ENCODE assay signal across 1 cellular context in the genomic region with DNA sequence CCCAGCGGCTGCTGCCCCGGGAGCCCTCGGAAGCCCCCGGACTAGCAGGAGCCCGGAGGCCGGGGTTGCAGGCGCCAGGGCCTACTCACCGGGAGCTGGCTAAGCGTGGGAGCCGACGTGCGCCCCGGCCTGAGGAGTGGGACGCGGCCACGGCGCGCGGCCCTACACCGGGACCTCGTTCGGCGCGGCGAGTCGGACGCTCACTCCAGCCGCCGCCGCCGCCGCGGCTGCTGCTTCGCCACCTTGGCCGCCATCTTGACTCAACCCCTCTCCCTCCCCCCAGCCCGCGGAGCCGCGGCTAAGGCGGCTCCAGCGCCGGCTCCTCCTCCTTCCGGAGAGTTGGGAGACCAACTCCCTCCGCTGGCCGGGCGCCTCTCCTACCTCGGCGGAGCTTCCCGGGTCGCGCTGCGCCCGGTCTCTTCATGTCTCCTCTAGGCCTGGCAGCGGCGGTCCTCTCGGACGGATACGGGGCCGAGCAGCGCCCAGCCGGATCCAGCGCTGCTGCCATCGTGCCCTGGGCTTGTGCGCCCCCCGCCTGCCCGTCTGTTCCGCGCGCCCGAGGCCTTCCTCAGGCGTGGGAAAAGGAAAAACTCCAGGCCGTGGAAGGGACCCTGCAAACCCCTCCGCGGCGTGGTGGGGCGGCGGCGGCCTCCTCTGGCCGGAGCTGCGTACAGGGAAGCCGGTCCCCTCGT.
TF ChIP-seq lines count a peak whose summit lies in the region.

Gene NCOR1, minus strand, starts transcription at position 262 of the 692 bp plus-strand sequence. CDS start 20,965 bp downstream, outside the sequence.

TF ChIP-seq in HepG2, 621 proteins besides CTCF, POLR2A, EP300 and RAD21 (continued from another document and continues in another):
- TF ChIP-seq, protein P1, sequence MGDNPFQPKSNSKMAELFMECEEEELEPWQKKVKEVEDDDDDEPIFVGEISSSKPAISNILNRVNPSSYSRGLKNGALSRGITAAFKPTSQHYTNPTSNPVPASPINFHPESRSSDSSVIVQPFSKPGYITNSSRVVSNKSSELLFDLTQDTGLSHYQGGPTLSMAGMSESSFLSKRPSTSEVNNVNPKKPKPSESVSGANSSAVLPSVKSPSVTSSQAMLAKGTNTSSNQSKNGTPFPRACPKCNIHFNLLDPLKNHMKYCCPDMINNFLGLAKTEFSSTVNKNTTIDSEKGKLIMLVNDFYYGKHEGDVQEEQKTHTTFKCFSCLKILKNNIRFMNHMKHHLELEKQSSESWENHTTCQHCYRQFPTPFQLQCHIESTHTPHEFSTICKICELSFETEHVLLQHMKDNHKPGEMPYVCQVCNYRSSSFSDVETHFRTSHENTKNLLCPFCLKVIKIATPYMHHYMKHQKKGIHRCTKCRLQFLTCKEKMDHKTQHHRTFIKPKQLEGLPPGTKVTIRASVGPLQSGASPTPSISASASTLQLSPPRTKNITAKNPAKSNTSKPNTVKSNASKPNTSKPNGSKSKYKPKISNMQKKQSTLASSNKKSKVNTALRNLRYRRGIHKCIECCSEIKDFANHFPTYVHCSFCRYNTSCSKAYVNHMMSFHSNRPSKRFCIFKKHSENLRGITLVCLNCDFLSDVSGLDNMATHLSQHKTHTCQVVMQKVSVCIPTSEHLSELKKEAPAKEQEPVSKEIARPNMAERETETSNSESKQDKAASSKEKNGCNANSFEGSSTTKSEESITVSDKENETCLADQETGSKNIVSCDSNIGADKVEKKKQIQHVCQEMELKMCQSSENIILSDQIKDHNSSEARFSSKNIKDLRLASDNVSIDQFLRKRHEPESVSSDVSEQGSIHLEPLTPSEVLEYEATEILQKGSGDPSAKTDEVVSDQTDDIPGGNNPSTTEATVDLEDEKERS (CRISPR knock-in tag; IDR thresholded peaks at IDR 0.05), result 0 out of 2 replicates have a peak, but pooled peaks have one; percentile 61
- TF ChIP-seq ZHX1 (CRISPR knock-in tag; IDR thresholded peaks at IDR 0.05; ENCODE audit: low read depth) (peak; percentile 69), BRF2 (CRISPR knock-in tag; IDR thresholded peaks at IDR 0.05) (0 out of 2 replicates have a peak, but pooled peaks have one; percentile 20), ATF7-NPFF (CRISPR knock-in tag; IDR thresholded peaks at IDR 0.05; ENCODE audit: low read depth) (peak; percentile 81), THAP7 (CRISPR knock-in tag; IDR thresholded peaks at IDR 0.05) (peak; percentile 25; the same call in 1 of the 2 replicates), AFF4 (CRISPR knock-in tag; IDR thresholded peaks at IDR 0.05) (no peak; the same call in 1 of the 2 replicates), ZNF224 (CRISPR knock-in tag; IDR thresholded peaks at IDR 0.05) (peak; percentile 83; the same call in 1 of the 2 replicates), ZFP36L2 (CRISPR knock-in tag; IDR thresholded peaks at IDR 0.05) (no peak), TRIM24 (CRISPR knock-in tag; IDR thresholded peaks at IDR 0.05) (no peak), GPBP1L1 (CRISPR knock-in tag; IDR thresholded peaks at IDR 0.05) (no peak), NFAT5 (CRISPR knock-in tag; IDR thresholded peaks at IDR 0.05) (peak; percentile 21; the same call in 1 of the 2 replicates), ZNF124 (CRISPR knock-in tag; IDR thresholded peaks at IDR 0.05) (peak; percentile 22; the same call in 1 of the 2 replicates), ZNF788 (CRISPR knock-in tag; IDR thresholded peaks at IDR 0.05; ENCODE audit: borderline replicate concordance) (peak; percentile 39; the same call in 1 of the 2 replicates), TBX2 (CRISPR knock-in tag; IDR thresholded peaks at IDR 0.05; ENCODE audit: borderline replicate concordance) (peak; percentile 42; the same call in 1 of the 2 replicates), HMGXB3 (CRISPR knock-in tag; IDR thresholded peaks at IDR 0.05; ENCODE audit: borderline replicate concordance) (peak; percentile 60; the same call in 1 of the 2 replicates), ZNF670 (CRISPR knock-in tag; IDR thresholded peaks at IDR 0.05; ENCODE audit: borderline replicate concordance) (peak; percentile 42; the same call in 1 of the 2 replicates), SMC3 (IDR thresholded peaks at IDR 0.05; ENCODE audit: low read length) (no peak), ZNF761 (CRISPR knock-in tag; conservative IDR thresholded peaks at IDR 0.05) (peak; percentile 71; the same call in 1 of the 2 replicates), ISL2 (CRISPR knock-in tag; IDR thresholded peaks at IDR 0.05) (0 out of 2 replicates have a peak, but pooled peaks have one; percentile 13), TBP (CRISPR knock-in tag; IDR thresholded peaks at IDR 0.05) (0 out of 2 replicates have a peak, but pooled peaks have one; percentile 53), MZF1 (CRISPR knock-in tag; IDR thresholded peaks at IDR 0.05; ENCODE audit: borderline replicate concordance) (no peak), ZNF75D (CRISPR knock-in tag; IDR thresholded peaks at IDR 0.05; ENCODE audit: borderline replicate concordance) (peak; percentile 88; the same call in 1 of the 2 replicates), ZNF780A (CRISPR knock-in tag; IDR thresholded peaks at IDR 0.05) (0 out of 2 replicates have a peak, but pooled peaks have one; percentile 1)
